In the genomic region with DNA sequence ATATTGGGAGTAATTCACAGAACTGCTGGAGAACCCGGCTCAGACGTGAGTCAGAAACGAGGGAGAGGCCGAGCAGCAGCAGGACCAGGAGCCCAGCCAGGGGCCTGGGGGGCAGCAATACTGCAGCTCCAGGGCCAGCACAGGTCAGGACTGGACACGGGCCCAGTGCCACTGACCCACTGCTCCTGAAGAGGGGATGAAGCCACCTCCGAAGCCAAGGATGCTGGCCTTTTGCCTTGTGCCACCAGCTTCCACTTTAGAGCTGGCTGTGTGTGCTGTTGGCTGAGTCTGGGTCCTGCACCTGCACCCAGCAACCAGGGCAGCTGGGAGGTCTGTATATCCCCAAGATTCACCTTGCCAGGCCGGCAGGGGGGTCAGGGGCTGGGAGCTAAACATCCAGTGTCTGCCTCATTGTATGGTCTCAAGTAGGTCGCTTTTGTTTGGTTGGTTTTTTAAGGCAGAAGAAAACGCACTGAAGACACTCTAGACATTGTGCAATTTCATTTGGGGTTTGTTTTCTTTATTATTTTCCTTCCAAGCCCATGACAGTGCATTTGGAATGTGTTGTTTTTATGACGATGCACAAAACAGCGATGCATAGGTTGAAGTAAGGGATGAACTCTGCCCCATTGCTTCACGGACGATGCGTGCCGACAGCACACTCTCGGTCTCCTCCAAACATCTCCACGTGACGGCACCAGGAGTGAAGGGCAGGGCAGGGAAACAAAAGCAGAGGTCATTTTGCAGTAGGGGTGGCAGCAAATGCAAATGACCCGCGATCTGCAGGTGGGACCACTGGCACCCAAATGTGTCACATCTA, we compare ENCODE assay signal across 1 cellular context.
TF ChIP-seq lines count a peak whose summit lies in the region.

No MANE protein-coding gene starts in this region.

TF ChIP-seq in HepG2, 621 proteins besides CTCF, POLR2A, EP300 and RAD21 (continues in another document):
- TF ChIP-seq ASH2L (IDR thresholded peaks at IDR 0.05; ENCODE audit: insufficient read length, low read depth, low read length): no peak
- TF ChIP-seq YEATS4 (CRISPR knock-in tag; IDR thresholded peaks at IDR 0.05; ENCODE audit: borderline replicate concordance): no peak
- TF ChIP-seq ZNF367 (CRISPR knock-in tag; IDR thresholded peaks at IDR 0.05; ENCODE audit: borderline replicate concordance): no peak
- TF ChIP-seq, protein P1, sequence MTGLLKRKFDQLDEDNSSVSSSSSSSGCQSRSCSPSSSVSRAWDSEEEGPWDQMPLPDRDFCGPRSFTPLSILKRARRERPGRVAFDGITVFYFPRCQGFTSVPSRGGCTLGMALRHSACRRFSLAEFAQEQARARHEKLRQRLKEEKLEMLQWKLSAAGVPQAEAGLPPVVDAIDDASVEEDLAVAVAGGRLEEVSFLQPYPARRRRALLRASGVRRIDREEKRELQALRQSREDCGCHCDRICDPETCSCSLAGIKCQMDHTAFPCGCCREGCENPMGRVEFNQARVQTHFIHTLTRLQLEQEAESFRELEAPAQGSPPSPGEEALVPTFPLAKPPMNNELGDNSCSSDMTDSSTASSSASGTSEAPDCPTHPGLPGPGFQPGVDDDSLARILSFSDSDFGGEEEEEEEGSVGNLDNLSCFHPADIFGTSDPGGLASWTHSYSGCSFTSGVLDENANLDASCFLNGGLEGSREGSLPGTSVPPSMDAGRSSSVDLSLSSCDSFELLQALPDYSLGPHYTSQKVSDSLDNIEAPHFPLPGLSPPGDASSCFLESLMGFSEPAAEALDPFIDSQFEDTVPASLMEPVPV (CRISPR knock-in tag; IDR thresholded peaks at IDR 0.05): no peak
- TF ChIP-seq, protein P2, sequence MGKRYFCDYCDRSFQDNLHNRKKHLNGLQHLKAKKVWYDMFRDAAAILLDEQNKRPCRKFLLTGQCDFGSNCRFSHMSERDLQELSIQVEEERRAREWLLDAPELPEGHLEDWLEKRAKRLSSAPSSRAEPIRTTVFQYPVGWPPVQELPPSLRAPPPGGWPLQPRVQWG (CRISPR knock-in tag; IDR thresholded peaks at IDR 0.05; ENCODE audit: borderline replicate concordance, low read depth): no peak
- no peak for TF ChIP-seq ZFX (CRISPR knock-in tag; IDR thresholded peaks at IDR 0.05; ENCODE audit: low read depth)
- no peak for TF ChIP-seq CBX1 (IDR thresholded peaks at IDR 0.05; ENCODE audit: low read depth)
- no peak for TF ChIP-seq RFXANK (CRISPR knock-in tag; IDR thresholded peaks at IDR 0.05)
- no peak for TF ChIP-seq CENPX (CRISPR knock-in tag; IDR thresholded peaks at IDR 0.05)
- TF ChIP-seq ZNF878 (CRISPR knock-in tag; IDR thresholded peaks at IDR 0.05): no peak
- TF ChIP-seq REPIN1 (CRISPR knock-in tag; IDR thresholded peaks at IDR 0.05; ENCODE audit: borderline replicate concordance, low read depth): no peak
- TF ChIP-seq, protein P3, sequence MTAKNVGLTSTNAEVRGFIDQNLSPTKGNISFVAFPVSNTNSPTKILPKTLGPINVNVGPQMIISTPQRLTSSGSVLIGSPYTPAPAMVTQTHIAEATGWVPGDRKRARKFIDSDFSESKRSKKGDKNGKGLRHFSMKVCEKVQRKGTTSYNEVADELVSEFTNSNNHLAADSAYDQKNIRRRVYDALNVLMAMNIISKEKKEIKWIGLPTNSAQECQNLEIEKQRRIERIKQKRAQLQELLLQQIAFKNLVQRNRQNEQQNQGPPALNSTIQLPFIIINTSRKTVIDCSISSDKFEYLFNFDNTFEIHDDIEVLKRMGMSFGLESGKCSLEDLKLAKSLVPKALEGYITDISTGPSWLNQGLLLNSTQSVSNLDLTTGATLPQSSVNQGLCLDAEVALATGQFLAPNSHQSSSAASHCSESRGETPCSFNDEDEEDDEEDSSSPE (CRISPR knock-in tag; IDR thresholded peaks at IDR 0.05): no peak
- TF ChIP-seq, protein P4, sequence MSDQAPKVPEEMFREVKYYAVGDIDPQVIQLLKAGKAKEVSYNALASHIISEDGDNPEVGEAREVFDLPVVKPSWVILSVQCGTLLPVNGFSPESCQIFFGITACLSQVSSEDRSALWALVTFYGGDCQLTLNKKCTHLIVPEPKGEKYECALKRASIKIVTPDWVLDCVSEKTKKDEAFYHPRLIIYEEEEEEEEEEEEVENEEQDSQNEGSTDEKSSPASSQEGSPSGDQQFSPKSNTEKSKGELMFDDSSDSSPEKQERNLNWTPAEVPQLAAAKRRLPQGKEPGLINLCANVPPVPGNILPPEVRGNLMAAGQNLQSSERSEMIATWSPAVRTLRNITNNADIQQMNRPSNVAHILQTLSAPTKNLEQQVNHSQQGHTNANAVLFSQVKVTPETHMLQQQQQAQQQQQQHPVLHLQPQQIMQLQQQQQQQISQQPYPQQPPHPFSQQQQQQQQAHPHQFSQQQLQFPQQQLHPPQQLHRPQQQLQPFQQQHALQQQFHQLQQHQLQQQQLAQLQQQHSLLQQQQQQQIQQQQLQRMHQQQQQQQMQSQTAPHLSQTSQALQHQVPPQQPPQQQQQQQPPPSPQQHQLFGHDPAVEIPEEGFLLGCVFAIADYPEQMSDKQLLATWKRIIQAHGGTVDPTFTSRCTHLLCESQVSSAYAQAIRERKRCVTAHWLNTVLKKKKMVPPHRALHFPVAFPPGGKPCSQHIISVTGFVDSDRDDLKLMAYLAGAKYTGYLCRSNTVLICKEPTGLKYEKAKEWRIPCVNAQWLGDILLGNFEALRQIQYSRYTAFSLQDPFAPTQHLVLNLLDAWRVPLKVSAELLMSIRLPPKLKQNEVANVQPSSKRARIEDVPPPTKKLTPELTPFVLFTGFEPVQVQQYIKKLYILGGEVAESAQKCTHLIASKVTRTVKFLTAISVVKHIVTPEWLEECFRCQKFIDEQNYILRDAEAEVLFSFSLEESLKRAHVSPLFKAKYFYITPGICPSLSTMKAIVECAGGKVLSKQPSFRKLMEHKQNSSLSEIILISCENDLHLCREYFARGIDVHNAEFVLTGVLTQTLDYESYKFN (CRISPR knock-in tag; conservative IDR thresholded peaks at IDR 0.05): no peak
- TF ChIP-seq NFIC (IDR thresholded peaks at IDR 0.05; ENCODE audit: low read length): no peak
- TF ChIP-seq, protein P5, sequence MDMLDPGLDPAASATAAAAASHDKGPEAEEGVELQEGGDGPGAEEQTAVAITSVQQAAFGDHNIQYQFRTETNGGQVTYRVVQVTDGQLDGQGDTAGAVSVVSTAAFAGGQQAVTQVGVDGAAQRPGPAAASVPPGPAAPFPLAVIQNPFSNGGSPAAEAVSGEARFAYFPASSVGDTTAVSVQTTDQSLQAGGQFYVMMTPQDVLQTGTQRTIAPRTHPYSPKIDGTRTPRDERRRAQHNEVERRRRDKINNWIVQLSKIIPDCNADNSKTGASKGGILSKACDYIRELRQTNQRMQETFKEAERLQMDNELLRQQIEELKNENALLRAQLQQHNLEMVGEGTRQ (IDR thresholded peaks at IDR 0.05; ENCODE audit: low read depth, low read length): peak; percentile 59
- TF ChIP-seq, protein P5 (CRISPR knock-in tag; IDR thresholded peaks at IDR 0.05; ENCODE audit: borderline replicate concordance): no peak
- TF ChIP-seq ELF1 (CRISPR knock-in tag; IDR thresholded peaks at IDR 0.05): no peak
- no peak for TF ChIP-seq SOX6 (IDR thresholded peaks at IDR 0.05)
- peak; percentile 43 for TF ChIP-seq SOX6 (CRISPR knock-in tag; IDR thresholded peaks at IDR 0.05)
- TF ChIP-seq, protein P6, sequence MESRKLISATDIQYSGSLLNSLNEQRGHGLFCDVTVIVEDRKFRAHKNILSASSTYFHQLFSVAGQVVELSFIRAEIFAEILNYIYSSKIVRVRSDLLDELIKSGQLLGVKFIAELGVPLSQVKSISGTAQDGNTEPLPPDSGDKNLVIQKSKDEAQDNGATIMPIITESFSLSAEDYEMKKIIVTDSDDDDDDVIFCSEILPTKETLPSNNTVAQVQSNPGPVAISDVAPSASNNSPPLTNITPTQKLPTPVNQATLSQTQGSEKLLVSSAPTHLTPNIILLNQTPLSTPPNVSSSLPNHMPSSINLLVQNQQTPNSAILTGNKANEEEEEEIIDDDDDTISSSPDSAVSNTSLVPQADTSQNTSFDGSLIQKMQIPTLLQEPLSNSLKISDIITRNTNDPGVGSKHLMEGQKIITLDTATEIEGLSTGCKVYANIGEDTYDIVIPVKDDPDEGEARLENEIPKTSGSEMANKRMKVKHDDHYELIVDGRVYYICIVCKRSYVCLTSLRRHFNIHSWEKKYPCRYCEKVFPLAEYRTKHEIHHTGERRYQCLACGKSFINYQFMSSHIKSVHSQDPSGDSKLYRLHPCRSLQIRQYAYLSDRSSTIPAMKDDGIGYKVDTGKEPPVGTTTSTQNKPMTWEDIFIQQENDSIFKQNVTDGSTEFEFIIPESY (CRISPR knock-in tag; IDR thresholded peaks at IDR 0.05): no peak
- TF ChIP-seq NFE2L2 (IDR thresholded peaks at IDR 0.05; ENCODE audit: low read length): peak; percentile 46; the same call in 1 of the 2 replicates
- TF ChIP-seq ZZZ3 (CRISPR knock-in tag; IDR thresholded peaks at IDR 0.05; ENCODE audit: borderline replicate concordance): no peak
- TF ChIP-seq ZNF83 (CRISPR knock-in tag; IDR thresholded peaks at IDR 0.05; ENCODE audit: borderline replicate concordance): no peak
- TF ChIP-seq SCMH1 (CRISPR knock-in tag; IDR thresholded peaks at IDR 0.05; ENCODE audit: borderline replicate concordance): no peak
- TF ChIP-seq, protein P7, sequence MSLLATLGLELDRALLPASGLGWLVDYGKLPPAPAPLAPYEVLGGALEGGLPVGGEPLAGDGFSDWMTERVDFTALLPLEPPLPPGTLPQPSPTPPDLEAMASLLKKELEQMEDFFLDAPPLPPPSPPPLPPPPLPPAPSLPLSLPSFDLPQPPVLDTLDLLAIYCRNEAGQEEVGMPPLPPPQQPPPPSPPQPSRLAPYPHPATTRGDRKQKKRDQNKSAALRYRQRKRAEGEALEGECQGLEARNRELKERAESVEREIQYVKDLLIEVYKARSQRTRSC (CRISPR knock-in tag; IDR thresholded peaks at IDR 0.05; ENCODE audit: low read depth): no peak
- no peak for TF ChIP-seq KAT2B (IDR thresholded peaks at IDR 0.05; ENCODE audit: borderline replicate concordance, low read depth, low read length)
- TF ChIP-seq RARA (CRISPR knock-in tag; IDR thresholded peaks at IDR 0.05): peak; percentile 81
- TF ChIP-seq, protein P8, sequence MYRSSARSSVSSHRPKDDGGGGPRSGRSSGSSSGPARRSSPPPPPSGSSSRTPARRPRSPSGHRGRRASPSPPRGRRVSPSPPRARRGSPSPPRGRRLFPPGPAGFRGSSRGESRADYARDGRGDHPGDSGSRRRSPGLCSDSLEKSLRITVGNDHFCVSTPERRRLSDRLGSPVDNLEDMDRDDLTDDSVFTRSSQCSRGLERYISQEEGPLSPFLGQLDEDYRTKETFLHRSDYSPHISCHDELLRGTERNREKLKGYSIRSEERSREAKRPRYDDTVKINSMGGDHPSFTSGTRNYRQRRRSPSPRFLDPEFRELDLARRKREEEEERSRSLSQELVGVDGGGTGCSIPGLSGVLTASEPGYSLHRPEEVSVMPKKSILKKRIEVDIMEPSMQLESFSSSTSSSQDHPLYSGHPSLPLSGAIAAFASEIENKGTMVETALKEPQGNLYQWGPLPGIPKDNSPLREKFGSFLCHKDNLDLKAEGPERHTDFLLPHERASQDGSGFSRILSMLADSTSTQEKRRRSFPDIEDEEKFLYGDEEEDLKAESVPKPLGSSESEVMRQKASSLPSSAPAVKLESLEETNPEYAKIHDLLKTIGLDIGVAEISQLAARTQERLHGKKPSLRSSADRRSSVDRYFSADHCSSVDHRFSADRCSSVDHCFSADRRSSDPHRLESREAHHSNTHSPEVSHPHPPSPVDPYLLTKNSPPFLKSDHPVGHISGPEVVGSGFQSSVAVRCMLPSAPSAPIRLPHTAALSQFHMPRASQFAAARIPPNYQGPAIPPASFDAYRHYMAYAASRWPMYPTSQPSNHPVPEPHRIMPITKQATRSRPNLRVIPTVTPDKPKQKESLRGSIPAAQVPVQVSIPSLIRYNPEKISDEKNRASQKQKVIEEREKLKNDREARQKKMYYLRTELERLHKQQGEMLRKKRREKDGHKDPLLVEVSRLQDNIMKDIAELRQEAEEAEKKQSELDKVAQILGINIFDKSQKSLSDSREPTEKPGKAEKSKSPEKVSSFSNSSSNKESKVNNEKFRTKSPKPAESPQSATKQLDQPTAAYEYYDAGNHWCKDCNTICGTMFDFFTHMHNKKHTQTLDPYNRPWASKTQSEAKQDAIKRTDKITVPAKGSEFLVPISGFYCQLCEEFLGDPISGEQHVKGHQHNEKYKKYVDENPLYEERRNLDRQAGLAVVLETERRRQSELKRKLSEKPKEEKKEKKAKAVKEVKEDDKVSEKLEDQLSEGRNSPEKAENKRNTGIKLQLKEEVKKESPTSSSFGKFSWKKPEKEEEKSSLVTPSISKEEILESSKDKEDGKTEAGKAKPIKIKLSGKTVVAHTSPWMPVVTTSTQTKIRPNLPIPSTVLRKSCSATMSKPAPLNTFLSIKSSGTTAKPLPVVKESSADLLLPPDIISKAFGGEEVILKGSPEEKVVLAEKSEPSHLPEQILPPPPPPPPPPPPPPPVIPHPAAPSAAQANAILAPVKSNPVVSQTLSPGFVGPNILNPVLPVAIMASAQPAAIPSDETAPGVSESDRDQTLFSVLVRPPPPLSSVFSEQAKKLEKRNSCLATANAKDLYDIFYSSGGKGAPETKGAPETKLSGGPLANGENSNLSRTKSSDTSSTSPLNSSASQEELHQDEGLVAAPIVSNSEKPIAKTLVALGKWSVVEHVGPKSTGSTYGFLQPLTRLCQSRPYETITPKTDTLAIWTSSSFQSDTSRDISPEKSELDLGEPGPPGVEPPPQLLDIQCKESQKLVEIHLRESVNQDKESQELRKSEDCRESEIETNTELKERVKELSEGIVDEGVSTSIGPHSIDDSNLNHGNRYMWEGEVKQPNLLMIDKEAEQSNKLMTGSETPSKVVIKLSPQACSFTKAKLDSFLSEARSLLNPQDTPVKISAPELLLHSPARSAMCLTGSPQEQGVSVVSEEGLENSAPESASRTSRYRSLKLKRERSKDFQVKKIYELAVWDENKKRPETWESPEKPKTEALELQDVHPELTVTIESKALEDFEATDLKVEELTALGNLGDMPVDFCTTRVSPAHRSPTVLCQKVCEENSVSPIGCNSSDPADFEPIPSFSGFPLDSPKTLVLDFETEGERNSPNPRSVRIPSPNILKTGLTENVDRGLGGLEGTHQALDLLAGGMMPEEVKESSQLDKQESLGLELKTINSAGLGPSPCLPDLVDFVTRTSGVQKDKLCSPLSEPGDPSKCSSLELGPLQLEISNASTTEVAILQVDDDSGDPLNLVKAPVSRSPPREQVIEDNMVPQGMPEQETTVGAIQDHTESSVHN (CRISPR knock-in tag; IDR thresholded peaks at IDR 0.05): no peak
- no peak for TF ChIP-seq ZNF335 (CRISPR knock-in tag; IDR thresholded peaks at IDR 0.05)
- TF ChIP-seq ZNF776 (CRISPR knock-in tag; IDR thresholded peaks at IDR 0.05): no peak
- no peak for TF ChIP-seq ZNF251 (CRISPR knock-in tag; IDR thresholded peaks at IDR 0.05)
- no peak for TF ChIP-seq SMAD9 (CRISPR knock-in tag; IDR thresholded peaks at IDR 0.05)
- no peak for TF ChIP-seq ZNF484 (CRISPR knock-in tag; IDR thresholded peaks at IDR 0.05; ENCODE audit: borderline replicate concordance, low read depth)
- TF ChIP-seq ZNF577 (CRISPR knock-in tag; IDR thresholded peaks at IDR 0.05; ENCODE audit: borderline replicate concordance, low read depth): no peak
- TF ChIP-seq IKZF1 (IDR thresholded peaks at IDR 0.05): no peak
- TF ChIP-seq FOXJ3 (CRISPR knock-in tag; IDR thresholded peaks at IDR 0.05; ENCODE audit: borderline replicate concordance): no peak
- TF ChIP-seq HHEX (CRISPR knock-in tag; IDR thresholded peaks at IDR 0.05): no peak
- no peak for TF ChIP-seq BRCA1 (CRISPR knock-in tag; IDR thresholded peaks at IDR 0.05)
- no peak for TF ChIP-seq ZNF564 (CRISPR knock-in tag; IDR thresholded peaks at IDR 0.05)
- no peak for TF ChIP-seq PRMT3 (CRISPR knock-in tag; IDR thresholded peaks at IDR 0.05; ENCODE audit: borderline replicate concordance, low read depth)
